Comparison of ENCODE assay signal across 28 cellular contexts in the genomic region with DNA sequence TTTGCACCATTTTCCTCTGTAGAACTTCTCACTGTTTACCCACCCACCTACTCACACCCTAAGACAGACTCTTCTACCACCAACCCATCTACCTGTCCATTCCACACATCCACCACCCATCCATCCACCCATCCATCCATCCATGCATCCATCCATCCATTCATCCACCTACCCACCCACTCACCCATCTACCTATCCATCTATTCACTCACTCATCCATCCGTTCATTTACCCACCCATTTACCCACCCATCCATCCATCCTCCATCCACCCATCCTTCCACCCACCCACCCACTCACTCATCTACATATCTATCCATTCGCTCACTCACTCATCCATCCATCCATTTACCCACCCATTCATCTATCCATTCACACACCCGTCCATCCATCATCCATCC. TPM values are rescaled to one million over a fixed set of nuclear protein-coding genes. Genes with fewer than 3 reads are reported as not detected.
"Had no signal": no experiment of that assay in that cellular context is flagged by ENCODE, and none has a peak within 500 bp of the region (broad histone marks: within the 10 kb centered on the region; RNA-seq: fewer than 3 reads in every experiment).

No MANE protein-coding gene starts in this region.

- H3K4me3 Mint-ChIP-seq: mesothelial cell of epicardium; naive B cell; natural killer cell; nephron progenitor cell; neural progenitor cell; stimulated activated memory B cell treated with anti-CD40 and anti-IgM and Interleukin-4, amounts not matched to agents 10 μg/mL and 1 μg/mL and 100 μg/mL, for 72 hours; stimulated activated naive CD8-positive, alpha-beta T cell treated with anti-CD3 and anti-CD28 coated beads, Interleukin-15, amount 100 ng/mL, for 72 hours; type B pancreatic cell had no signal

- H2AFZ ChIP-seq: neural progenitor cell had no signal

- DNase-seq: islet precursor cell; left ventricle myocardium inferior; mesendoderm; naive B cell; natural killer cell; nephron progenitor cell; right lobe of liver; stimulated activated CD4-positive, alpha-beta T cell treated with anti-CD3 and anti-CD28 coated beads, Interleukin-1b, Interleukin-23, amount 100 ng/mL, for 48 hours; stimulated activated CD4-positive, alpha-beta T cell treated with anti-CD3 and anti-CD28 coated beads, Interleukin-2, amount 100 ng/mL, for 48 hours; stimulated activated CD4-positive, alpha-beta T cell treated with anti-CD3 and anti-CD28 coated beads, Interleukin-4, amount 100 ng/mL, for 4 hours; stimulated activated CD8-positive, alpha-beta memory T cell treated with anti-CD3 and anti-CD28 coated beads, Interleukin-4, amount 100 ng/mL, for 48 hours; stimulated activated naive CD4-positive, alpha-beta T cell treated with Interleukin-2 at 50 U/mL for 16 hours; stimulated activated naive CD8-positive, alpha-beta T cell treated with anti-CD3 and anti-CD28 coated beads, Interleukin-15, amount 100 ng/mL, for 72 hours had no signal

- H3K9ac ChIP-seq: neural progenitor cell had no signal

- H3K27ac ChIP-seq: left ventricle myocardium inferior, neural progenitor cell, ovary, right atrium auricular region, right lobe of liver, tibial nerve, vagina had no signal

- H3K9me3 Mint-ChIP-seq: mesothelial cell of epicardium; natural killer cell; nephron progenitor cell; neural progenitor cell; stimulated activated naive CD8-positive, alpha-beta T cell treated with anti-CD3 and anti-CD28 coated beads, Interleukin-15, amount 100 ng/mL, for 72 hours; type B pancreatic cell had no signal

- H3K4me2 ChIP-seq: neural progenitor cell, smooth muscle cell had no signal

- H3K36me3 Mint-ChIP-seq: natural killer cell had no signal

- H3K4me1 Mint-ChIP-seq: mesothelial cell of epicardium; nephron progenitor cell; neural progenitor cell; stimulated activated naive CD8-positive, alpha-beta T cell treated with anti-CD3 and anti-CD28 coated beads, Interleukin-15, amount 100 ng/mL, for 72 hours had no signal

- H3K27me3 Mint-ChIP-seq: naive B cell; progenitor cell of endocrine pancreas; stimulated activated memory B cell treated with anti-CD40 and anti-IgM and Interleukin-4, amounts not matched to agents 10 μg/mL and 1 μg/mL and 100 μg/mL, for 72 hours; stimulated activated naive CD8-positive, alpha-beta T cell treated with anti-CD3 and anti-CD28 coated beads, Interleukin-15, amount 100 ng/mL, for 72 hours; type B pancreatic cell had no signal

- H3K36me3 ChIP-seq: neural progenitor cell, ovary had no signal

- H3K27me3 ChIP-seq: neural progenitor cell, ovary, right atrium auricular region, right lobe of liver, tibial nerve, vagina had no signal

- H3K4me1 ChIP-seq: neural progenitor cell, right atrium auricular region, right lobe of liver, vagina had no signal

- H3K4me3 ChIP-seq: left ventricle myocardium inferior, lung, neural progenitor cell, ovary, right atrium auricular region, right lobe of liver, smooth muscle cell, tibial nerve, vagina had no signal

- H3K27ac Mint-ChIP-seq: mesothelial cell of epicardium; natural killer cell; nephron progenitor cell; neural progenitor cell; progenitor cell of endocrine pancreas; stimulated activated memory B cell treated with anti-CD40 and anti-IgM and Interleukin-4, amounts not matched to agents 10 μg/mL and 1 μg/mL and 100 μg/mL, for 72 hours; type B pancreatic cell had no signal

- H3K9me3 ChIP-seq: left ventricle myocardium inferior, ovary, right atrium auricular region, right lobe of liver, tibial nerve, vagina had no signal

- ATAC-seq: natural killer cell; stimulated activated naive CD8-positive, alpha-beta T cell treated with anti-CD3 and anti-CD28 coated beads, Interleukin-15, amount 100 ng/mL, for 72 hours had no signal

RNA-seq across cellular contexts. Expression of a gene that starts 30.2 kb away (rescaled TPM):
- total RNA-seq: kidney epithelial cell, left ventricle myocardium inferior, mesothelial cell of epicardium, natural killer cell, progenitor cell of endocrine pancreas, pulmonary artery endothelial cell, skeletal muscle tissue, smooth muscle cell, temporal lobe, vagina had no signal
- polyA plus RNA-seq: smooth muscle cell had no signal

RNA-seq across cellular contexts. Expression of a gene that starts 48.7 kb away (rescaled TPM):
- total RNA-seq: vagina had no signal
